26 cellular contexts compared by ENCODE assay signal in genomic region chr7:41268874-41269273, GRCh38.
DNase-seq lines count a peak whose midpoint lies in the region; FAIRE-seq and TF ChIP-seq lines count a peak whose summit lies in the region.
"Had no signal": no experiment of that assay in that cellular context is flagged by ENCODE, and none has a peak within 500 bp of the region (broad histone marks: within the 10 kb centered on the region; RNA-seq: fewer than 3 reads in every experiment).

No MANE protein-coding gene starts in this region.

- no peak for FAIRE-seq in frontal cortex (lab: Jason Lieb, UNC)
- FAIRE-seq: GM12892, GM19239 had no signal

- H3K27ac ChIP-seq in A673 (ENCODE audit: low read depth, low read length, poor library complexity, severe bottlenecking): no peak overlapping the region
- H3K27ac ChIP-seq: BLaER1 had no signal

- DNase-seq in A673 (ENCODE audit: low spot score) (peak; percentile 3), LHCN-M2 (ENCODE audit: low read depth) (peak; percentile 3), OCI-M1 (lab: John Stamatoyannopoulos, UW) (peak; percentile 0), kidney tubule cell (ENCODE audit: low spot score) (peak; percentile 49), iPS-NIHi7 (ENCODE audit: extremely low spot score) (no peak), NCI-H1694 treated with DMSO at 0.1 percent for 48 hours (lab: John Stamatoyannopoulos, UW) (no peak), frontal cortex (ENCODE audit: low spot score in 2 of 2) (no peak)
- DNase-seq: ACHN; CD4-positive, alpha-beta T cell; COR-L47; DMS 273 treated with DMSO at 0.1 percent for 48 hours; GOT3; Karpas-422; MM.1S; NCI-H1105; NCI-H146; NCI-H2029 treated with DMSO at 0.1 percent for 48 hours; NCI-H345; NCI-H524; NCI-H82; PC-3; SIG-M5; T-helper 1 cell had no signal

- H3K4me1 ChIP-seq in A673 (ENCODE audit: insufficient read depth, low read length, poor library complexity, severe bottlenecking): no peaks in the 10 kb centered on the region
- H3K4me1 ChIP-seq: BLaER1 had no signal

- TF ChIP-seq CTCF in A673 (conservative IDR thresholded peaks at IDR 0.05; ENCODE audit: low read depth, low read length): no peak

- BruUV-seq in A673 (replicated peaks; lab: Mats Ljungman, UMichigan): no TSS peak

- no peaks in the 10 kb centered on the region for H3K36me3 ChIP-seq in A673 (ENCODE audit: insufficient read depth, low read length, poor library complexity, severe bottlenecking)
- H3K36me3 ChIP-seq: BLaER1 had no signal

- H3K27me3 ChIP-seq in A673 (replicated peaks; ENCODE audit: insufficient read depth, low read depth, low read length, poor library complexity): no peaks in the 10 kb centered on the region
- H3K27me3 ChIP-seq: BLaER1 had no signal

- intact Hi-C loops in A673 (cut with micrococcal nuclease; ENCODE audit: unreplicated experiment): no loop called here

- POLR2A ChIA-PET in A673 (lab: Charles Lee; ENCODE audit: low non-redundant PET): no interaction called here

- H3K4me3 ChIP-seq in A673 (ENCODE audit: low read depth, low read length, poor library complexity, severe bottlenecking): no peak overlapping the region
- H3K4me3 ChIP-seq: BLaER1 had no signal

- CTCF ChIA-PET in A673 (lab: Charles Lee): no interaction called here

- no peaks in the 10 kb centered on the region for H3K9me3 ChIP-seq in A673 (ENCODE audit: low read depth, low read length, poor library complexity, severe bottlenecking)
- H3K9me3 ChIP-seq: BLaER1 had no signal

Comparison
In these comparisons a context has a peak if more than half of its experiments do, and no peak if none do; other contexts are left out.
1. DNase-seq: peak in A673 (single experiment), LHCN-M2 (single experiment), OCI-M1 (single experiment) and kidney tubule cell (single experiment); none in iPS-NIHi7 (single experiment), NCI-H1694 treated with DMSO at 0.1 percent for 48 hours (single experiment) and frontal cortex (0 of 2).